ENCODE assay signal across 10 cellular contexts in the genomic region with DNA sequence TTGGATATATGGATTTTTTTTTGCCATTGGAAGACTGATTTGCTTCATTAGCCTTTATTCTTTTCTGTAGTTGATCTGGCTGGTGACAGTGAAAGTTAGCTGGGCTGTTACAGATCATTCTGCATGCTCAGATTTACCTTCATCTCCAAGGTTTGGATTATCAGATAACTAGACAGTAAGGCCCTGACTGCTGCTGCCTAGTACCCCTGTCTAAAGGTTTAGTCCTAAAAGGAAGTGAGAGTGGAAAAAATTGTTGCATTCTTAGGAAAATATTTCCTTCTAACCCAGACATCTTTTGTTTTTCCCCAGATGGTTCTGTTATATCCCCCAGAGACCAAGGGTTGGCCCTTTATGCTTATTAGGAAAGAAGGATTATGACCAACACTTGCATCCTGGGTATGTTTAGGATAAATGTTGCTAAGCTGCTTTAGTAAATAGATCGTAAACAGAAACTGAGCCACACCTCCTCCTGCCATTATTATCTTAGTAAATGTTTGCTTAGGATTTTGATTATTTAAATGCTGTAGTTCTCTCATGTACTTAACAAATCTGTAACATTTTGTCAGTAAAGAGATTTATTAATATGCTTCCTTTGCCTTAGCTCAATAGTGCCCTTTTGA. TPM values are rescaled to one million over a fixed set of nuclear protein-coding genes. Genes with fewer than 3 reads are reported as not detected.
DNase-seq lines count a peak whose midpoint lies in the region; ATAC-seq, FAIRE-seq and TF ChIP-seq lines count a peak whose summit lies in the region.
"Had no signal": no experiment of that assay in that cellular context is flagged by ENCODE, and none has a peak within 500 bp of the region (broad histone marks: within the 10 kb centered on the region; RNA-seq: fewer than 3 reads in every experiment).

No MANE protein-coding gene starts in this region.

- no peaks in the 10 kb centered on the region for H4K20me1 ChIP-seq in HepG2 (ENCODE audit: insufficient read depth, low read length)
- no peaks in the 10 kb centered on the region for H4K20me1 ChIP-seq in Karpas-422 (ENCODE audit: insufficient read depth, low read depth, low read length)

- DNase-seq in NCI-H510A treated with DMSO at 0.1 percent for 48 hours (lab: John Stamatoyannopoulos, UW) (peak; percentile 55), NCI-H510A (lab: John Stamatoyannopoulos, UW) (no peak), body of pancreas (peak in 1 of 4 donors; percentile 5), HepG2 (ENCODE audit: low spot score) (peak; percentile 17), uterus (no peak), Karpas-422 (no peak), anterior cingulate cortex (lab: John Stamatoyannopoulos, UW) (no peak)
- DNase-seq: stimulated activated CD4-positive, alpha-beta T cell treated with anti-CD3 and anti-CD28 coated beads, Interleukin-12 subunit alpha, Interleukin-12 subunit beta, amount 100 ng/mL, for 4 hours had no signal

- H3K27ac ChIP-seq in body of pancreas (peak overlapping the region in 3 of 4 donors; percentile 20 to 59 (median 24)), HepG2 (ENCODE audit: extremely low read length, insufficient read depth, low read length) (peak overlapping the region; percentile 30), uterus (peak overlapping the region; percentile 41 to 66), Karpas-422 (ENCODE audit: low read length) (no peak overlapping the region)
- H3K27ac ChIP-seq: C4-2B had no signal

- WGBS in body of pancreas, 2 donors = 11 to 12% methylated on average over 1 of the region's 1 CpG
- 100% methylated on average over 1 of the region's 1 CpG for WGBS in HepG2 (ENCODE audit: low lambda C conversion rate)

- H3K4me3 ChIP-seq in body of pancreas = no peak overlapping the region
- no peak overlapping the region for H3K4me3 ChIP-seq in HepG2 (replicated peaks in 1 of 3; ENCODE audit: insufficient read depth in 1 of 3, low read depth in 2 of 3, low read length in 3 of 3)
- no peak overlapping the region for H3K4me3 ChIP-seq in uterus
- no peak overlapping the region for H3K4me3 ChIP-seq in Karpas-422 (ENCODE audit: low read length)

- no peak for TF ChIP-seq RAD21 in HepG2 (CRISPR knock-in tag; IDR thresholded peaks at IDR 0.05)

- H2AFZ ChIP-seq in HepG2 (ENCODE audit: low read length) (no peak overlapping the region), Karpas-422 (ENCODE audit: low read length) (no peak overlapping the region)

- H3K4me2 ChIP-seq in HepG2 (ENCODE audit: low read depth, low read length) (no peak overlapping the region), Karpas-422 (ENCODE audit: low read depth, low read length, poor library complexity, severe bottlenecking) (no peak overlapping the region)

- H3K9ac ChIP-seq in HepG2 (ENCODE audit: insufficient read depth, low read depth, low read length) (no peak overlapping the region), Karpas-422 (ENCODE audit: low read length) (no peak overlapping the region)

- CTCF ChIA-PET in HepG2 (lab: Yijun Ruan, JAX; ENCODE audit: low intra/inter-chr PET ratio, low total read pairs) = no interaction called here

- no TSS peak for BruUV-seq in HepG2 (replicated peaks; lab: Mats Ljungman, UMichigan)

- in situ Hi-C loops in HepG2 (cut with HindIII; ENCODE audit: extremely low pct_ligation_motif_present, low pct_unique_long_range_greater_than_20kb) = no loop called here

- H3K36me3 ChIP-seq in body of pancreas (replicated peaks in 1 of 2; ENCODE audit: insufficient read depth in 1 of 2, low read depth in 2 of 2) (no peaks in the 10 kb centered on the region), HepG2 (replicated peaks in 1 of 2; ENCODE audit: control insufficient read depth in 1 of 2, insufficient read depth in 2 of 2, low read length in 2 of 2) (no peaks in the 10 kb centered on the region), uterus (no peaks in the 10 kb centered on the region), Karpas-422 (ENCODE audit: insufficient read depth, low read length) (no peaks in the 10 kb centered on the region)

- intact Hi-C loops in body of pancreas (cut with DNase I) (no loop called here), HepG2 (cut with micrococcal nuclease; ENCODE audit: unreplicated experiment) (no loop called here), uterus (cut with DNase I; ENCODE audit: low total_unique reads) (no loop called here)

- TF ChIP-seq CTCF in body of pancreas (IDR thresholded peaks at IDR 0.05) = no peak
- no peak for TF ChIP-seq CTCF in HepG2 (CRISPR knock-in tag; IDR thresholded peaks at IDR 0.05)
- TF ChIP-seq CTCF in uterus (IDR thresholded peaks at IDR 0.05) = no peak

- no peak for FAIRE-seq in HepG2 (lab: Jason Lieb, UNC)

- H3K79me2 ChIP-seq in HepG2 (ENCODE audit: insufficient read depth, low read length) (peaks cover 8% of the 10 kb centered on the region), Karpas-422 (ENCODE audit: low read length) (peaks cover 94% of the 10 kb centered on the region)

- no peaks in the 10 kb centered on the region for H3K9me2 ChIP-seq in Karpas-422 (replicated peaks; ENCODE audit: insufficient read depth, low read length)

- POLR2A ChIA-PET in HepG2 (lab: Yijun Ruan, JAX) = no interaction called here

- TF ChIP-seq POLR2A in body of pancreas (IDR thresholded peaks at IDR 0.05) (no peak), HepG2 (IDR thresholded peaks at IDR 0.05; ENCODE audit: insufficient read depth in 1 of 2, low read depth in 2 of 2, low read length in 2 of 2) (no peak), uterus (IDR thresholded peaks at IDR 0.05) (no peak)

- H3K4me1 ChIP-seq in body of pancreas (peaks cover 32% of the 10 kb centered on the region), HepG2 (ENCODE audit: insufficient read depth, low read length) (peaks cover 43% of the 10 kb centered on the region), uterus (peaks cover 5 to 7% of the 10 kb centered on the region in 2 donors), Karpas-422 (ENCODE audit: low read length) (peaks cover 36% of the 10 kb centered on the region)

- H3K9me3 ChIP-seq in body of pancreas = no peaks in the 10 kb centered on the region
- no peaks in the 10 kb centered on the region for H3K9me3 ChIP-seq in HepG2 (ENCODE audit: low read length)
- H3K9me3 ChIP-seq in uterus = no peaks in the 10 kb centered on the region
- H3K9me3 ChIP-seq in Karpas-422 (ENCODE audit: low read length) = no peaks in the 10 kb centered on the region

- ATAC-seq in body of pancreas (peak; percentile 79), HepG2 (no peak), GM21526 (IDR thresholded peaks at IDR 0.05; ENCODE audit: low FRiP score, unreplicated experiment) (no peak)

- H3K27me3 ChIP-seq in body of pancreas (no peaks in the 10 kb centered on the region), HepG2 (ENCODE audit: control insufficient read depth in 1 of 2, insufficient read depth in 2 of 2, low read length in 2 of 2) (no peaks in the 10 kb centered on the region), uterus (no peaks in the 10 kb centered on the region), Karpas-422 (ENCODE audit: low read length) (no peaks in the 10 kb centered on the region)

- TF ChIP-seq EP300 in HepG2 (IDR thresholded peaks at IDR 0.05; ENCODE audit: low read depth in 2 of 2, low read length in 2 of 2) = no peak
- TF ChIP-seq EP300 in HepG2 (CRISPR knock-in tag; IDR thresholded peaks at IDR 0.05; ENCODE audit: borderline replicate concordance) = no peak

TF ChIP-seq in HepG2, 621 proteins besides CTCF, POLR2A, EP300 and RAD21:
- TF ChIP-seq GTF3A (CRISPR knock-in tag; conservative IDR thresholded peaks at IDR 0.05) (no peak), RFX1 (IDR thresholded peaks at IDR 0.05) (peak; percentile 9; the same call in 1 of the 2 replicates)
TF ChIP-seq in HepG2: peak in this region for 1.

RNA-seq across cellular contexts. Expression of gene MCU, which starts 44.3 kb away (rescaled TPM):
- total RNA-seq in body of pancreas (10 to 100 TPM in 1 of 2 donors, 1 to 10 TPM in 1; 7.9 to 17.1 TPM), HepG2 (2016; rRNA removed; fragmentation: Illumina TruSeq; extraction: Trizol) (25.9 and 28.7 TPM in 2 replicates), uterus (10 to 100 TPM; 13.2 to 35.8 (median 24.6) TPM)
- total RNA-seq in HepG2 (2016; cell fraction: cytosol; rRNA removed; fragmentation: Illumina TruSeq; extraction: Trizol; ENCODE audit: low read depth) = 6.8 and 8.5 TPM in 2 replicates
- total RNA-seq in HepG2 (2016; cell fraction: insoluble cytoplasmic fraction; rRNA removed; fragmentation: Illumina TruSeq; extraction: Trizol) = 23.0 and 32.9 TPM in 2 replicates
- total RNA-seq in HepG2 (2016; cell fraction: membrane; rRNA removed; fragmentation: Illumina TruSeq; extraction: Trizol) = 14.0 and 16.5 TPM in 2 replicates
- total RNA-seq in HepG2 (2016; cell fraction: nucleus; rRNA removed; fragmentation: Illumina TruSeq; extraction: Trizol) = 18.7 and 28.2 TPM in 2 replicates
- polyA plus RNA-seq in HepG2 (2011; rRNA removed) = 39.6 and 64.5 TPM in 2 replicates
- polyA plus RNA-seq in HepG2 (2011; cell fraction: cytosol; rRNA removed) = 18.2 and 23.5 TPM in 2 replicates
- 31.5 and 37.6 TPM in 2 replicates for polyA plus RNA-seq in HepG2 (2011; cell fraction: nucleus; rRNA removed)
- 12.8 and 13.7 TPM in 2 replicates for polyA plus RNA-seq in HepG2 (2012)
- 3.1 and 3.5 TPM in 2 replicates for polyA plus RNA-seq in HepG2 (2016; cell fraction: cytosol; fragmentation: Illumina TruSeq; extraction: Trizol; ENCODE audit: low read depth)
- polyA plus RNA-seq in HepG2 (2016; cell fraction: insoluble cytoplasmic fraction; fragmentation: Illumina TruSeq; extraction: Trizol; ENCODE audit: low read depth) = 28.0 and 31.8 TPM in 2 replicates
- 9.2 and 12.0 TPM in 2 replicates for polyA plus RNA-seq in HepG2 (2016; cell fraction: membrane; fragmentation: Illumina TruSeq; extraction: Trizol; ENCODE audit: low read depth)
- polyA plus RNA-seq in HepG2 (2016; cell fraction: nucleus; fragmentation: Illumina TruSeq; extraction: Trizol; ENCODE audit: insufficient read depth, low read depth) = 25.5 and 28.7 TPM in 2 replicates
- 69.2 and 137 TPM in 2 replicates for polyA minus RNA-seq in HepG2 (2011; rRNA and poly(A)+ RNA removed; ENCODE audit: low replicate concordance)
- 30.0 and 30.3 TPM in 2 replicates for polyA minus RNA-seq in HepG2 (2011; cell fraction: cytosol; rRNA and poly(A)+ RNA removed)
- polyA minus RNA-seq in HepG2 (2011; cell fraction: nucleus; rRNA and poly(A)+ RNA removed) = 28.7 and 31.4 TPM in 2 replicates
- 16.2 and 41.3 TPM in 2 replicates for total RNA-seq in Karpas-422 (2014; rRNA removed; shearing (Covaris generic); ENCODE audit: low replicate concordance)

Comparison
In these comparisons a context has a peak if more than half of its experiments do, and no peak if none do; other contexts are left out.
1. DNase-seq: peak in NCI-H510A treated with DMSO at 0.1 percent for 48 hours (single experiment) and HepG2 (single experiment); none in NCI-H510A (single experiment), uterus (0 of 2), Karpas-422 (single experiment) and anterior cingulate cortex (0 of 58).